ENCODE assay signal across 9 cellular contexts in genomic region chr1:58932820-58933598, GRCh38.
DNase-seq lines count a peak whose midpoint lies in the region; ATAC-seq, FAIRE-seq and TF ChIP-seq lines count a peak whose summit lies in the region.
"Had no signal": no experiment of that assay in that cellular context is flagged by ENCODE, and none has a peak within 500 bp of the region (broad histone marks: within the 10 kb centered on the region; RNA-seq: fewer than 3 reads in every experiment).

No MANE protein-coding gene starts in this region.

- H3K4me3 ChIP-seq in GM12865 (ENCODE audit: low read depth, low read length), result no peak overlapping the region
- H3K4me3 ChIP-seq in endothelial cell of umbilical vein (replicated peaks in 1 of 3; ENCODE audit: insufficient read depth in 1 of 3, low read depth in 1 of 3, low read length in 3 of 3), result no peak overlapping the region
- H3K4me3 ChIP-seq: tibial nerve had no signal

- H3K27ac Mint-ChIP-seq in osteocyte (ENCODE audit: unreplicated experiment), result peak overlapping the region; percentile 61
- no peak overlapping the region for H3K27ac Mint-ChIP-seq in stimulated activated naive B cell treated with anti-CD40 and anti-IgM and Interleukin-4, amounts not matched to agents 10 μg/mL and 1 μg/mL and 100 μg/mL, for 72 hours

- CTCF ChIA-PET in endothelial cell of umbilical vein (lab: Charles Lee), result interaction anchor here (0.9 to 1.5 kb wide), 2 partner anchors 766 to 826 kb away, joined by 3 to 4 read pairs; no protein-coding TSS in a partner anchor

- H3K27ac ChIP-seq in endothelial cell of umbilical vein (ENCODE audit: insufficient read depth, low read depth, low read length), result no peak overlapping the region
- H3K27ac ChIP-seq: tibial nerve had no signal

- H3K79me2 ChIP-seq in endothelial cell of umbilical vein (ENCODE audit: control insufficient read depth, insufficient read depth, low read length), result no peaks in the 10 kb centered on the region

- dilution Hi-C loops in endothelial cell of umbilical vein (cut with MboI; ENCODE audit: extremely low pct_ligation_motif_present, low sequenced_read_pairs), result no loop called here

- DNase-seq in GM12865 (ENCODE audit: low read depth) (peak; percentile 19), NCI-H510A treated with DMSO at 0.1 percent for 48 hours (lab: John Stamatoyannopoulos, UW) (peak; percentile 96), endothelial cell of umbilical vein (ENCODE audit: low read depth, low spot score) (no peak), osteocyte (ENCODE audit: extremely low spot score, unreplicated experiment) (no peak)
- DNase-seq in stimulated activated naive B cell treated with anti-CD40 and anti-IgM and Interleukin-4, amounts not matched to agents 10 μg/mL and 1 μg/mL and 100 μg/mL, for 72 hours, result no peak

- no peak for TF ChIP-seq POLR2A in endothelial cell of umbilical vein (IDR thresholded peaks at IDR 0.05; ENCODE audit: low read depth, low read length)
- TF ChIP-seq POLR2A in GM18505 (IDR thresholded peaks at IDR 0.05; ENCODE audit: borderline replicate concordance, extremely low read depth, insufficient read depth, insufficient read length), result no peak

- no peaks in the 10 kb centered on the region for H3K36me3 ChIP-seq in endothelial cell of umbilical vein (ENCODE audit: control insufficient read depth in 2 of 2, extremely low read depth in 1 of 2, insufficient read depth in 2 of 2, low read length in 2 of 2)
- H3K36me3 ChIP-seq: tibial nerve had no signal

- H3K27me3 ChIP-seq in endothelial cell of umbilical vein (ENCODE audit: control insufficient read depth in 2 of 2, insufficient read depth in 2 of 2, low read length in 2 of 2), result no peaks in the 10 kb centered on the region
- H3K27me3 ChIP-seq: tibial nerve had no signal

- ATAC-seq in stimulated activated naive B cell treated with anti-CD40 and anti-IgM and Interleukin-4, amounts not matched to agents 10 μg/mL and 1 μg/mL and 100 μg/mL, for 72 hours (replicated peaks), result no peak
- no peak for ATAC-seq in HG02798 (IDR thresholded peaks at IDR 0.05; ENCODE audit: poor library complexity, unreplicated experiment)
- ATAC-seq in HG02678 (IDR thresholded peaks at IDR 0.05; ENCODE audit: unreplicated experiment), result no peak
- ATAC-seq in GM18505 (IDR thresholded peaks at IDR 0.05; ENCODE audit: unreplicated experiment), result no peak

- H3K4me2 ChIP-seq in endothelial cell of umbilical vein (ENCODE audit: insufficient read depth, low read length), result no peak overlapping the region

- no peak for TF ChIP-seq CTCF in GM12865 (IDR thresholded peaks at IDR 0.05; ENCODE audit: insufficient read depth, low read depth, low read length, missing control alignments)
- no peak for TF ChIP-seq CTCF in endothelial cell of umbilical vein (IDR thresholded peaks at IDR 0.05; ENCODE audit: extremely low read depth in 1 of 2, insufficient read depth in 1 of 2, low read depth in 1 of 2, low read length in 2 of 2)
- no peak for TF ChIP-seq CTCF in osteocyte (IDR thresholded peaks at IDR 0.05)

- no peaks in the 10 kb centered on the region for H3K9me1 ChIP-seq in endothelial cell of umbilical vein (replicated peaks; ENCODE audit: control insufficient read depth, extremely low read depth, insufficient read depth, low read length)

- H3K4me3 Mint-ChIP-seq in osteocyte (ENCODE audit: unreplicated experiment), result no peak overlapping the region
- no peak overlapping the region for H3K4me3 Mint-ChIP-seq in stimulated activated naive B cell treated with anti-CD40 and anti-IgM and Interleukin-4, amounts not matched to agents 10 μg/mL and 1 μg/mL and 100 μg/mL, for 72 hours

- peak; percentile 4 for FAIRE-seq in endothelial cell of umbilical vein (lab: Jason Lieb, UNC)

- intact Hi-C loops in endothelial cell of umbilical vein (cut with micrococcal nuclease), result no loop called here

- BruUV-seq in endothelial cell of umbilical vein (replicated peaks; lab: Mats Ljungman, UMichigan), result no TSS peak

- H3K4me1 Mint-ChIP-seq in osteocyte (ENCODE audit: unreplicated experiment), result peaks cover 19% of the 10 kb centered on the region
- peaks cover 16 to 28% of the 10 kb centered on the region in 2 donors for H3K4me1 Mint-ChIP-seq in stimulated activated naive B cell treated with anti-CD40 and anti-IgM and Interleukin-4, amounts not matched to agents 10 μg/mL and 1 μg/mL and 100 μg/mL, for 72 hours

- H3K27me3 Mint-ChIP-seq in osteocyte (ENCODE audit: unreplicated experiment), result no peaks in the 10 kb centered on the region
- H3K27me3 Mint-ChIP-seq in stimulated activated naive B cell treated with anti-CD40 and anti-IgM and Interleukin-4, amounts not matched to agents 10 μg/mL and 1 μg/mL and 100 μg/mL, for 72 hours, result peaks cover 0 to 6% of the 10 kb centered on the region in 2 donors

- peaks cover 2% of the 10 kb centered on the region for H3K4me1 ChIP-seq in endothelial cell of umbilical vein (ENCODE audit: control insufficient read depth, extremely low read depth, insufficient read depth, low read length)

- H4K20me1 ChIP-seq in endothelial cell of umbilical vein (replicated peaks; ENCODE audit: control insufficient read depth, extremely low read depth, insufficient read depth, low read length), result no peaks in the 10 kb centered on the region

- no peaks in the 10 kb centered on the region for H3K9me3 ChIP-seq in endothelial cell of umbilical vein (replicated peaks; ENCODE audit: control insufficient read depth, insufficient read depth, low read length)
- H3K9me3 ChIP-seq: tibial nerve had no signal

- H3K36me3 Mint-ChIP-seq in osteocyte (ENCODE audit: unreplicated experiment), result no peaks in the 10 kb centered on the region
- no peaks in the 10 kb centered on the region for H3K36me3 Mint-ChIP-seq in stimulated activated naive B cell treated with anti-CD40 and anti-IgM and Interleukin-4, amounts not matched to agents 10 μg/mL and 1 μg/mL and 100 μg/mL, for 72 hours

- no peaks in the 10 kb centered on the region for H3K9me3 Mint-ChIP-seq in osteocyte (ENCODE audit: unreplicated experiment)
- H3K9me3 Mint-ChIP-seq in stimulated activated naive B cell treated with anti-CD40 and anti-IgM and Interleukin-4, amounts not matched to agents 10 μg/mL and 1 μg/mL and 100 μg/mL, for 72 hours, result no peaks in the 10 kb centered on the region

- H3K9ac ChIP-seq in endothelial cell of umbilical vein (replicated peaks; ENCODE audit: extremely low read depth, insufficient read depth, low read length), result no peak overlapping the region

- POLR2A ChIA-PET in endothelial cell of umbilical vein (lab: Charles Lee), result no interaction called here

- H2AFZ ChIP-seq in endothelial cell of umbilical vein (ENCODE audit: low read depth, low read length), result peak overlapping the region; percentile 41

TF ChIP-seq in endothelial cell of umbilical vein, 7 proteins besides CTCF, POLR2A, EP300 and RAD21:
- TF ChIP-seq POLR2AphosphoS5 (IDR thresholded peaks at IDR 0.05; ENCODE audit: insufficient read depth, low read depth, low read length) (no peak), GATA2 (IDR thresholded peaks at IDR 0.05; ENCODE audit: insufficient read depth, insufficient read length, low read depth, low read length) (no peak), MYC (IDR thresholded peaks at IDR 0.05; ENCODE audit: low read depth, low read length) (no peak), JUN (IDR thresholded peaks at IDR 0.05; ENCODE audit: borderline replicate concordance, insufficient read depth, insufficient read length, low read depth) (no peak), EZH2 (IDR thresholded peaks at IDR 0.05; ENCODE audit: borderline replicate concordance, low read depth, low read length, severe bottlenecking) (no peak), FOS (IDR thresholded peaks at IDR 0.05; ENCODE audit: borderline replicate concordance, insufficient read depth, low read length) (no peak)
- TF ChIP-seq, protein P1, sequence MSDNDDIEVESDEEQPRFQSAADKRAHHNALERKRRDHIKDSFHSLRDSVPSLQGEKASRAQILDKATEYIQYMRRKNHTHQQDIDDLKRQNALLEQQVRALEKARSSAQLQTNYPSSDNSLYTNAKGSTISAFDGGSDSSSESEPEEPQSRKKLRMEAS (IDR thresholded peaks at IDR 0.05; ENCODE audit: insufficient read depth, insufficient read length), result no peak
TF ChIP-seq in endothelial cell of umbilical vein: peak in this region for 0.

Comparison
In these comparisons a context has a peak if more than half of its experiments do, and no peak if none do; other contexts are left out.
1. DNase-seq: peak in GM12865 (single experiment) and NCI-H510A treated with DMSO at 0.1 percent for 48 hours (single experiment); none in endothelial cell of umbilical vein (single experiment), osteocyte (single experiment) and stimulated activated naive B cell treated with anti-CD40 and anti-IgM and Interleukin-4, amounts not matched to agents 10 μg/mL and 1 μg/mL and 100 μg/mL, for 72 hours (single experiment).